In the genomic region with DNA sequence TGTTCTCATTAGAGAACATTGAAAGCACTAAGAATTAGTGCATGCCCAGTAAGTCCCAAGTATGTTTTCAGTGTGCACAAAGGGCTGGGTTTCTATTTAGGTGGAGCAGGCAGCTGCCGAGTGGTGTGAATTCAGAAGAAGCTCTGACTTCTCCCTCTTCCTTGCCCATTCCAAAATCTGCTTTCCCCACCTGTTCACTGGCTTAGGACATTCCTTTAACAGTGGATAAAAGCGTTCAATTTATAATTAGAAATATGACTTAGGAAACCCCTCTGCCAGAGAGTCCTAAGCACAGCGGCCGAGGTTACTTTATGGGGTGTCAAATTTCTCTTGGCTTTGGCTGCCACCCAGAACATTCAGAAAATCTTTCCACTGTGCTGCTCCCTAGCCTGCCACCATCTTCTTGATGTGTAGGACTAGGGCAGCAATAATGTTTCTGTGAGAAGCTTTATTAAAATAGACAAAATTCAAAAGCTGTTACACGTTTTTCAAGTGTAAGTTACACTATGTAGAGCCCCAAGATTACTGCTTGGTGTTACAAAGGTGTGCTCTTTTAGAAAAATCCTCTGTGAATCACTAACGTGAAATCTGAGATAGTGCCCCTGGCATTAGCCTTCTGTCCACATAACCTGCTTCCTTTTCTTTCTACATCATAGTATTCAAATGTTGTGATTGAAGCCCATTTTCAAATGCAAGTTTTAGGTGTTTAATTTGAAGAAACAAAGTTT, we compare ENCODE assay signal across 10 cellular contexts.
A peak's percentile ranks its signal among the peaks of the same experiment; 100 is the strongest.
DNase-seq lines count a peak whose midpoint lies in the region; ATAC-seq and TF ChIP-seq lines count a peak whose summit lies in the region.
"Had no signal": no experiment of that assay in that cellular context is flagged by ENCODE, and none has a peak within 500 bp of the region (broad histone marks: within the 10 kb centered on the region; RNA-seq: fewer than 3 reads in every experiment).

No MANE protein-coding gene starts in this region.

- peaks cover 45% of the 10 kb centered on the region for H3K4me1 Mint-ChIP-seq in HFFc6 (ENCODE audit: low read depth)
- no peaks in the 10 kb centered on the region for H3K4me1 Mint-ChIP-seq in naive thymus-derived CD8-positive, alpha-beta T cell

- H3K9ac ChIP-seq in skeletal muscle tissue (ENCODE audit: low read depth in 1 of 3, low read length in 3 of 3), result peak overlapping the region in 2 of 3 donors; percentile 28 to 38

- peak; percentile 61 for ATAC-seq in gastroesophageal sphincter
- ATAC-seq in naive thymus-derived CD8-positive, alpha-beta T cell, result no peak

- H3K4me3 ChIP-seq in gastroesophageal sphincter, result peak overlapping the region; percentile 20 to 39
- H3K4me3 ChIP-seq in skeletal muscle tissue (ENCODE audit: low read length in 3 of 3), result peak overlapping the region; percentile 36 to 55 (median 45)

- H3K27ac ChIP-seq in gastroesophageal sphincter (peak overlapping the region in 3 of 4 donors; percentile 34 to 55 (median 45)), skeletal muscle tissue (ENCODE audit: low read depth, low read length) (peak overlapping the region; percentile 83)

- H3K27ac Mint-ChIP-seq in HFFc6, result peak overlapping the region; percentile 56
- no peak overlapping the region for H3K27ac Mint-ChIP-seq in naive thymus-derived CD8-positive, alpha-beta T cell
- H3K27ac Mint-ChIP-seq: T-helper 1 cell treated with Interleukin-12 subunit alpha and Interleukin-12 subunit beta and Interleukin-4 antibody, amounts not matched to agents 30 μg/mL and 1 μg/mL, for 36 hours had no signal

- H3K9me3 ChIP-seq in gastroesophageal sphincter (no peaks in the 10 kb centered on the region), skeletal muscle tissue (ENCODE audit: control insufficient read depth in 3 of 3, low read length in 3 of 3) (no peaks in the 10 kb centered on the region)

- no peaks in the 10 kb centered on the region for H3K36me3 Mint-ChIP-seq in HFFc6 (ENCODE audit: low read depth)
- no peaks in the 10 kb centered on the region for H3K36me3 Mint-ChIP-seq in naive thymus-derived CD8-positive, alpha-beta T cell

- no peaks in the 10 kb centered on the region for H3K27me3 ChIP-seq in gastroesophageal sphincter
- no peaks in the 10 kb centered on the region for H3K27me3 ChIP-seq in skeletal muscle tissue (ENCODE audit: control insufficient read depth in 3 of 3, insufficient read depth in 3 of 3, low read length in 3 of 3)

- H3K27me3 Mint-ChIP-seq in HFFc6 (ENCODE audit: insufficient read depth), result no peaks in the 10 kb centered on the region
- H3K27me3 Mint-ChIP-seq in naive thymus-derived CD8-positive, alpha-beta T cell, result no peaks in the 10 kb centered on the region

- TF ChIP-seq EP300 in gastroesophageal sphincter (IDR thresholded peaks at IDR 0.05), result no peak

- DNase-seq in HFFc6 (peak; percentile 38), RPMI7951 (ENCODE audit: low read depth) (peak; percentile 50), activated gamma-delta T cell treated with Interleukin-2 at 50 U/mL for 16 hours (no peak), HuH-7 (ENCODE audit: low spot score) (no peak)
- no peak for DNase-seq in activated CD4-positive, alpha-beta T cell treated with anti-CD3 and anti-CD28 coated beads, Interleukin-2, amount 50 U/mL, for 1 hour
- DNase-seq in naive thymus-derived CD8-positive, alpha-beta T cell, result no peak
- DNase-seq: head of caudate nucleus had no signal

- no peaks in the 10 kb centered on the region for H3K9me3 Mint-ChIP-seq in HFFc6
- peaks cover 0 to 10% (median 2%) of the 10 kb centered on the region in 9 donors for H3K9me3 Mint-ChIP-seq in naive thymus-derived CD8-positive, alpha-beta T cell
- H3K9me3 Mint-ChIP-seq: T-helper 1 cell treated with Interleukin-12 subunit alpha and Interleukin-12 subunit beta and Interleukin-4 antibody, amounts not matched to agents 30 μg/mL and 1 μg/mL, for 36 hours had no signal

- 6 to 9% methylated on average over 6 of the region's 6 CpGs for WGBS in gastroesophageal sphincter (ENCODE audit: low coverage in 1 of 2), 2 donors

- H3K4me1 ChIP-seq in gastroesophageal sphincter (peaks cover 0 to 17% (median 0%) of the 10 kb centered on the region in 3 donors), skeletal muscle tissue (ENCODE audit: control insufficient read depth in 3 of 3, insufficient read depth in 3 of 3, low read length in 3 of 3) (peaks cover 8 to 14% (median 10%) of the 10 kb centered on the region in 3 donors)

- TF ChIP-seq POLR2A in gastroesophageal sphincter (IDR thresholded peaks at IDR 0.05), result no peak

- H3K4me3 Mint-ChIP-seq in HFFc6, result peak overlapping the region; percentile 84
- no peak overlapping the region for H3K4me3 Mint-ChIP-seq in naive thymus-derived CD8-positive, alpha-beta T cell
- H3K4me3 Mint-ChIP-seq: T-helper 1 cell treated with Interleukin-12 subunit alpha and Interleukin-12 subunit beta and Interleukin-4 antibody, amounts not matched to agents 30 μg/mL and 1 μg/mL, for 36 hours had no signal

- POLR2A ChIA-PET in naive thymus-derived CD8-positive, alpha-beta T cell (lab: Charles Lee), result no interaction called here

- H3K36me3 ChIP-seq in gastroesophageal sphincter (no peaks in the 10 kb centered on the region), skeletal muscle tissue (ENCODE audit: control insufficient read depth in 3 of 3, insufficient read depth in 3 of 3, low read length in 3 of 3) (no peaks in the 10 kb centered on the region)

- TF ChIP-seq CTCF in HFFc6 (IDR thresholded peaks at IDR 0.05) (no peak), gastroesophageal sphincter (IDR thresholded peaks at IDR 0.05) (no peak)

Comparison
In these comparisons a context has a peak if more than half of its experiments do, and no peak if none do; other contexts are left out.
1. DNase-seq: peak in HFFc6 (single experiment) and RPMI7951 (single experiment); none in activated gamma-delta T cell treated with Interleukin-2 at 50 U/mL for 16 hours (single experiment), activated CD4-positive, alpha-beta T cell treated with anti-CD3 and anti-CD28 coated beads, Interleukin-2, amount 50 U/mL, for 1 hour (single experiment), naive thymus-derived CD8-positive, alpha-beta T cell (0 of 10) and HuH-7 (single experiment).